ENCODE assay signal across 1 cellular context in genomic region chrX:9747644-9748043, GRCh38.
TF ChIP-seq lines count a peak whose summit lies in the region.

No MANE protein-coding gene starts in this region.

TF ChIP-seq in K562, 482 proteins besides CTCF, POLR2A, EP300 and RAD21:
- TF ChIP-seq, protein P1, sequence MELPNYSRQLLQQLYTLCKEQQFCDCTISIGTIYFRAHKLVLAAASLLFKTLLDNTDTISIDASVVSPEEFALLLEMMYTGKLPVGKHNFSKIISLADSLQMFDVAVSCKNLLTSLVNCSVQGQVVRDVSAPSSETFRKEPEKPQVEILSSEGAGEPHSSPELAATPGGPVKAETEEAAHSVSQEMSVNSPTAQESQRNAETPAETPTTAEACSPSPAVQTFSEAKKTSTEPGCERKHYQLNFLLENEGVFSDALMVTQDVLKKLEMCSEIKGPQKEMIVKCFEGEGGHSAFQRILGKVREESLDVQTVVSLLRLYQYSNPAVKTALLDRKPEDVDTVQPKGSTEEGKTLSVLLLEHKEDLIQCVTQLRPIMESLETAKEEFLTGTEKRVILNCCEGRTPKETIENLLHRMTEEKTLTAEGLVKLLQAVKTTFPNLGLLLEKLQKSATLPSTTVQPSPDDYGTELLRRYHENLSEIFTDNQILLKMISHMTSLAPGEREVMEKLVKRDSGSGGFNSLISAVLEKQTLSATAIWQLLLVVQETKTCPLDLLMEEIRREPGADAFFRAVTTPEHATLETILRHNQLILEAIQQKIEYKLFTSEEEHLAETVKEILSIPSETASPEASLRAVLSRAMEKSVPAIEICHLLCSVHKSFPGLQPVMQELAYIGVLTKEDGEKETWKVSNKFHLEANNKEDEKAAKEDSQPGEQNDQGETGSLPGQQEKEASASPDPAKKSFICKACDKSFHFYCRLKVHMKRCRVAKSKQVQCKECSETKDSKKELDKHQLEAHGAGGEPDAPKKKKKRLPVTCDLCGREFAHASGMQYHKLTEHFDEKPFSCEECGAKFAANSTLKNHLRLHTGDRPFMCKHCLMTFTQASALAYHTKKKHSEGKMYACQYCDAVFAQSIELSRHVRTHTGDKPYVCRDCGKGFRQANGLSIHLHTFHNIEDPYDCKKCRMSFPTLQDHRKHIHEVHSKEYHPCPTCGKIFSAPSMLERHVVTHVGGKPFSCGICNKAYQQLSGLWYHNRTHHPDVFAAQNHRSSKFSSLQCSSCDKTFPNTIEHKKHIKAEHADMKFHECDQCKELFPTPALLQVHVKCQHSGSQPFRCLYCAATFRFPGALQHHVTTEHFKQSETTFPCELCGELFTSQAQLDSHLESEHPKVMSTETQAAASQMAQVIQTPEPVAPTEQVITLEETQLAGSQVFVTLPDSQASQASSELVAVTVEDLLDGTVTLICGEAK (IDR thresholded peaks at IDR 0.05), result peak; percentile 83
- TF ChIP-seq, protein P1 (CRISPR knock-in tag; IDR thresholded peaks at IDR 0.05), result no peak; the same call in 1 of the 2 replicates
- TF ChIP-seq KLF16 (IDR thresholded peaks at IDR 0.05), result no peak
